26 cellular contexts compared by ENCODE assay signal in the genomic region with DNA sequence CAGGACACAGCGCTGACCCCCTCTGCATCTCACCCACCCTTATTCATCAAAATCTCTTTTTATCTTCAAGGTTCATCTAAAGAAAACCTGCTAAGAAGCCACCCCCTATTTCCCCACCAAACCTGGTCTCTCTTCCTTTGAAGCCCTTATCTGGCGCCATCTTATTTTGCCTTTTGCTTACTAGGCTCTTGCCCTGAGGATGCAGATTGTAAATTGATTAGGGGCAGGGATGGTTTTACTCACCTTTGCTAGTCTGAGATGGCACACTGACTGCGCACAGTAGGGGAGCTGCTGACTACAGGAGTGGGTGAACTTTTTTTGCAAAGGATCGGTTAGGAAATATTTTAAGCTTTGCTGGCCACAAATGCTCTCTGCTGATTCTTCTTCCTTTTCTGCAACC.
DNase-seq lines count a peak whose midpoint lies in the region; ATAC-seq and TF ChIP-seq lines count a peak whose summit lies in the region.
"Had no signal": no experiment of that assay in that cellular context is flagged by ENCODE, and none has a peak within 500 bp of the region (broad histone marks: within the 10 kb centered on the region; RNA-seq: fewer than 3 reads in every experiment).

No MANE protein-coding gene starts in this region.

- H3K27me3 ChIP-seq in tibial artery = no peaks in the 10 kb centered on the region

- H3K27ac ChIP-seq in caudate nucleus (ENCODE audit: low read depth, low read length) (peak overlapping the region; percentile 46), tibial artery (peak overlapping the region; percentile 66 to 89)
- H3K27ac ChIP-seq: left ventricle myocardium inferior, SK-N-MC had no signal

- no peak for ATAC-seq in activated naive CD4-positive, alpha-beta T cell treated with anti-CD3 and anti-CD28 coated beads, Interleukin-2, amount 50 U/mL, for 72 hours
- ATAC-seq: GM12878; naive thymus-derived CD4-positive, alpha-beta T cell; stimulated activated memory B cell treated with anti-CD40 and anti-IgM and Interleukin-4, amounts not matched to agents 10 μg/mL and 1 μg/mL and 100 μg/mL, for 72 hours had no signal

- H3K27me3 Mint-ChIP-seq in activated CD4-positive, alpha-beta memory T cell treated with anti-CD3 and anti-CD28 coated beads, Interleukin-2, amount 10 ng/mL, durations not matched to agents 7 days and 5 days = no peaks in the 10 kb centered on the region
- H3K27me3 Mint-ChIP-seq: naive thymus-derived CD4-positive, alpha-beta T cell; stimulated activated memory B cell treated with anti-CD40 and anti-IgM and Interleukin-4, amounts not matched to agents 10 μg/mL and 1 μg/mL and 100 μg/mL, for 72 hours had no signal

- TF ChIP-seq CTCF in tibial artery (IDR thresholded peaks at IDR 0.05) = no peak
- TF ChIP-seq CTCF in GM10266 (IDR thresholded peaks at IDR 0.05; ENCODE audit: control insufficient read depth, insufficient read depth, low read depth, missing control alignments) = no peak

- peaks cover 0 to 18% of the 10 kb centered on the region in 2 donors for H3K36me3 Mint-ChIP-seq in activated naive CD4-positive, alpha-beta T cell treated with anti-CD3 and anti-CD28 coated beads, Interleukin-2, amount 50 U/mL, for 72 hours
- peaks cover 12% of the 10 kb centered on the region for H3K36me3 Mint-ChIP-seq in activated CD4-positive, alpha-beta memory T cell treated with anti-CD3 and anti-CD28 coated beads, Interleukin-2, amount 10 ng/mL, durations not matched to agents 7 days and 5 days (ENCODE audit: low read depth)
- H3K36me3 Mint-ChIP-seq: mesothelial cell of epicardium; stimulated activated memory B cell treated with anti-CD40 and anti-IgM and Interleukin-4, amounts not matched to agents 10 μg/mL and 1 μg/mL and 100 μg/mL, for 72 hours had no signal

- DNase-seq in activated naive CD4-positive, alpha-beta T cell treated with anti-CD3 and anti-CD28 coated beads, Interleukin-2, amount 50 U/mL, for 72 hours (ENCODE audit: low spot score in 2 of 2) = no peak
- DNase-seq in activated naive CD4-positive, alpha-beta T cell treated with anti-CD3 and anti-CD28 coated beads, Interleukin-2, amount 50 U/mL, for 16 hours = no peak
- DNase-seq in activated CD4-positive, alpha-beta memory T cell treated with anti-CD3 and anti-CD28 coated beads, Interleukin-2, amount 10 ng/mL, durations not matched to agents 7 days and 5 days = peak; percentile 45
- DNase-seq in caudate nucleus (lab: John Stamatoyannopoulos, UW) = no peak
- DNase-seq in tibial artery = no peak
- DNase-seq in KG1 (lab: John Stamatoyannopoulos, UW) = no peak
- no peak for DNase-seq in GM10266 (ENCODE audit: extremely low spot score)
- no peak for DNase-seq in NCI-H69 (lab: John Stamatoyannopoulos, UW)
- DNase-seq: activated B cell treated with CpG ODN at 0.5 μM for 24 hours; activated effector memory CD4-positive, alpha-beta T cell treated with anti-CD3 and anti-CD28 coated beads, Interleukin-2, amount 50 U/mL, for 16 hours; amniotic stem cell; Caco-2; DND-41; H9; left ventricle myocardium inferior; naive thymus-derived CD4-positive, alpha-beta T cell; NCI-H1092 treated with DMSO at 0.1 percent for 48 hours; NCI-H1930; NCI-H774; occipital lobe; stimulated activated CD4-positive, alpha-beta T cell treated with anti-CD3 and anti-CD28 coated beads, Interleukin-2, amount 100 ng/mL, for 48 hours had no signal

- intact Hi-C loops in tibial artery (cut with DNase I; ENCODE audit: low total_unique reads) = no loop called here

- peaks cover 0 to 34% (median 24%) of the 10 kb centered on the region in 4 donors for H3K4me1 ChIP-seq in tibial artery
- H3K4me1 ChIP-seq: Caco-2 had no signal

- H3K4me3 Mint-ChIP-seq in activated CD4-positive, alpha-beta memory T cell treated with anti-CD3 and anti-CD28 coated beads, Interleukin-2, amount 10 ng/mL, durations not matched to agents 7 days and 5 days = peak overlapping the region; percentile 36
- H3K4me3 Mint-ChIP-seq: activated B cell treated with CpG ODN at 0.5 μM for 24 hours; H9; mesothelial cell of epicardium; naive thymus-derived CD4-positive, alpha-beta T cell; stimulated activated memory B cell treated with anti-CD40 and anti-IgM and Interleukin-4, amounts not matched to agents 10 μg/mL and 1 μg/mL and 100 μg/mL, for 72 hours had no signal

- H3K4me3 ChIP-seq in tibial artery = no peak overlapping the region
- H3K4me3 ChIP-seq: GM12878, left ventricle myocardium inferior, SK-N-MC, thoracic aorta had no signal

- no peaks in the 10 kb centered on the region for H3K36me3 ChIP-seq in tibial artery
- H3K36me3 ChIP-seq: left ventricle myocardium inferior, thoracic aorta had no signal

- peak overlapping the region; percentile 59 to 61 for H3K27ac Mint-ChIP-seq in activated naive CD4-positive, alpha-beta T cell treated with anti-CD3 and anti-CD28 coated beads, Interleukin-2, amount 50 U/mL, for 72 hours
- peak overlapping the region; percentile 76 for H3K27ac Mint-ChIP-seq in activated CD4-positive, alpha-beta memory T cell treated with anti-CD3 and anti-CD28 coated beads, Interleukin-2, amount 10 ng/mL, durations not matched to agents 7 days and 5 days
- H3K27ac Mint-ChIP-seq: activated B cell treated with CpG ODN at 0.5 μM for 24 hours, H9, mesothelial cell of epicardium had no signal

- no peaks in the 10 kb centered on the region for H3K9me3 ChIP-seq in tibial artery
- H3K9me3 ChIP-seq: Caco-2, left ventricle myocardium inferior, thoracic aorta had no signal

- peaks cover 80% of the 10 kb centered on the region for H3K4me1 Mint-ChIP-seq in activated CD4-positive, alpha-beta memory T cell treated with anti-CD3 and anti-CD28 coated beads, Interleukin-2, amount 10 ng/mL, durations not matched to agents 7 days and 5 days
- H3K4me1 Mint-ChIP-seq: activated B cell treated with CpG ODN at 0.5 μM for 24 hours had no signal

- POLR2A ChIA-PET in activated CD4-positive, alpha-beta memory T cell treated with anti-CD3 and anti-CD28 coated beads, Interleukin-2, amount 10 ng/mL, durations not matched to agents 7 days and 5 days (lab: Charles Lee) = interaction anchor here (0.7 to 4.0 kb wide), 6 partner anchors 8 to 87 kb away, joined by 3 to 58 read pairs (median 4); a partner anchor contains a TSS

- CTCF ChIA-PET in activated CD4-positive, alpha-beta memory T cell treated with anti-CD3 and anti-CD28 coated beads, Interleukin-2, amount 10 ng/mL, durations not matched to agents 7 days and 5 days (lab: Charles Lee) = interaction anchor here (0.7 to 2.3 kb wide), 3 partner anchors 79 to 189 kb away, joined by 3 to 6 read pairs (median 3); a partner anchor contains a TSS

- H3K9me3 Mint-ChIP-seq in activated naive CD4-positive, alpha-beta T cell treated with anti-CD3 and anti-CD28 coated beads, Interleukin-2, amount 50 U/mL, for 72 hours = peaks cover 3 to 14% of the 10 kb centered on the region in 2 donors
- peaks cover 2% of the 10 kb centered on the region for H3K9me3 Mint-ChIP-seq in activated CD4-positive, alpha-beta memory T cell treated with anti-CD3 and anti-CD28 coated beads, Interleukin-2, amount 10 ng/mL, durations not matched to agents 7 days and 5 days
- H3K9me3 Mint-ChIP-seq: activated B cell treated with CpG ODN at 0.5 μM for 24 hours; H9; mesothelial cell of epicardium; stimulated activated memory B cell treated with anti-CD40 and anti-IgM and Interleukin-4, amounts not matched to agents 10 μg/mL and 1 μg/mL and 100 μg/mL, for 72 hours had no signal
